ENCODE assay signal across 2 cellular contexts in genomic region chr19:45781282-45782161, GRCh38.
TF ChIP-seq lines count a peak whose summit lies in the region.

No MANE protein-coding gene starts in this region.

TF ChIP-seq in SK-N-SH treated with all-trans-retinoic acid at 6 μM for 48 hours, 23 proteins besides CTCF, POLR2A, EP300 and RAD21 (continued from another document):
- TF ChIP-seq TCF4 (CRISPR knock-in tag; IDR thresholded peaks at IDR 0.05; ENCODE audit: borderline replicate concordance): no peak
- TF ChIP-seq, protein P1, sequence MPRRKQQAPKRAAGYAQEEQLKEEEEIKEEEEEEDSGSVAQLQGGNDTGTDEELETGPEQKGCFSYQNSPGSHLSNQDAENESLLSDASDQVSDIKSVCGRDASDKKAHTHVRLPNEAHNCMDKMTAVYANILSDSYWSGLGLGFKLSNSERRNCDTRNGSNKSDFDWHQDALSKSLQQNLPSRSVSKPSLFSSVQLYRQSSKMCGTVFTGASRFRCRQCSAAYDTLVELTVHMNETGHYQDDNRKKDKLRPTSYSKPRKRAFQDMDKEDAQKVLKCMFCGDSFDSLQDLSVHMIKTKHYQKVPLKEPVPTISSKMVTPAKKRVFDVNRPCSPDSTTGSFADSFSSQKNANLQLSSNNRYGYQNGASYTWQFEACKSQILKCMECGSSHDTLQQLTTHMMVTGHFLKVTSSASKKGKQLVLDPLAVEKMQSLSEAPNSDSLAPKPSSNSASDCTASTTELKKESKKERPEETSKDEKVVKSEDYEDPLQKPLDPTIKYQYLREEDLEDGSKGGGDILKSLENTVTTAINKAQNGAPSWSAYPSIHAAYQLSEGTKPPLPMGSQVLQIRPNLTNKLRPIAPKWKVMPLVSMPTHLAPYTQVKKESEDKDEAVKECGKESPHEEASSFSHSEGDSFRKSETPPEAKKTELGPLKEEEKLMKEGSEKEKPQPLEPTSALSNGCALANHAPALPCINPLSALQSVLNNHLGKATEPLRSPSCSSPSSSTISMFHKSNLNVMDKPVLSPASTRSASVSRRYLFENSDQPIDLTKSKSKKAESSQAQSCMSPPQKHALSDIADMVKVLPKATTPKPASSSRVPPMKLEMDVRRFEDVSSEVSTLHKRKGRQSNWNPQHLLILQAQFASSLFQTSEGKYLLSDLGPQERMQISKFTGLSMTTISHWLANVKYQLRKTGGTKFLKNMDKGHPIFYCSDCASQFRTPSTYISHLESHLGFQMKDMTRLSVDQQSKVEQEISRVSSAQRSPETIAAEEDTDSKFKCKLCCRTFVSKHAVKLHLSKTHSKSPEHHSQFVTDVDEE (CRISPR knock-in tag; IDR thresholded peaks at IDR 0.05): no peak
- TF ChIP-seq ZC3H10 (CRISPR knock-in tag; IDR thresholded peaks at IDR 0.05): no peak
- no peak for TF ChIP-seq CSDC2 (CRISPR knock-in tag; IDR thresholded peaks at IDR 0.05)
- no peak for TF ChIP-seq ARNTL (CRISPR knock-in tag; IDR thresholded peaks at IDR 0.05; ENCODE audit: borderline replicate concordance, low read depth)
- TF ChIP-seq ISL1 (CRISPR knock-in tag; IDR thresholded peaks at IDR 0.05): no peak
- no peak for TF ChIP-seq ZNF8 (CRISPR knock-in tag; IDR thresholded peaks at IDR 0.05)
- TF ChIP-seq ZFP3 (CRISPR knock-in tag; IDR thresholded peaks at IDR 0.05): no peak

TF ChIP-seq in GM23338, 12 proteins besides CTCF, POLR2A, EP300 and RAD21:
- TF ChIP-seq REST (IDR thresholded peaks at IDR 0.05; ENCODE audit: unreplicated experiment) (no peak), NANOG (IDR thresholded peaks at IDR 0.05; ENCODE audit: borderline replicate concordance) (no peak), EZH2 (IDR thresholded peaks at IDR 0.05; ENCODE audit: low read depth, unreplicated experiment) (no peak), POLR2AphosphoS5 (IDR thresholded peaks at IDR 0.05; ENCODE audit: low read depth) (no peak), JUNB (IDR thresholded peaks at IDR 0.05; ENCODE audit: unreplicated experiment) (no peak), ZNF114 (CRISPR knock-in tag; IDR thresholded peaks at IDR 0.05) (no peak), ZNF462 (CRISPR knock-in tag; IDR thresholded peaks at IDR 0.05) (no peak), EZH2phosphoT487 (IDR thresholded peaks at IDR 0.05; ENCODE audit: unreplicated experiment) (no peak), CREB1 (CRISPR knock-in tag; IDR thresholded peaks at IDR 0.05; ENCODE audit: low read depth) (no peak), ZNF331 (CRISPR knock-in tag; IDR thresholded peaks at IDR 0.05; ENCODE audit: low read depth) (no peak), STAT1 (IDR thresholded peaks at IDR 0.05; ENCODE audit: unreplicated experiment) (no peak)
- TF ChIP-seq, protein P2, sequence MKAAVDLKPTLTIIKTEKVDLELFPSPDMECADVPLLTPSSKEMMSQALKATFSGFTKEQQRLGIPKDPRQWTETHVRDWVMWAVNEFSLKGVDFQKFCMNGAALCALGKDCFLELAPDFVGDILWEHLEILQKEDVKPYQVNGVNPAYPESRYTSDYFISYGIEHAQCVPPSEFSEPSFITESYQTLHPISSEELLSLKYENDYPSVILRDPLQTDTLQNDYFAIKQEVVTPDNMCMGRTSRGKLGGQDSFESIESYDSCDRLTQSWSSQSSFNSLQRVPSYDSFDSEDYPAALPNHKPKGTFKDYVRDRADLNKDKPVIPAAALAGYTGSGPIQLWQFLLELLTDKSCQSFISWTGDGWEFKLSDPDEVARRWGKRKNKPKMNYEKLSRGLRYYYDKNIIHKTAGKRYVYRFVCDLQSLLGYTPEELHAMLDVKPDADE (IDR thresholded peaks at IDR 0.05): no peak
TF ChIP-seq in GM23338: peak in this region for 0.
